In genomic region chr16:28741295-28741694, GRCh38 we compare ENCODE assay signal across 1 cellular context. TPM values are rescaled to one million over a fixed set of nuclear protein-coding genes. Genes with fewer than 3 reads are reported as not detected.
"Had no signal": no experiment of that assay in that cellular context is flagged by ENCODE, and none has a peak within 500 bp of the region (broad histone marks: within the 10 kb centered on the region; RNA-seq: fewer than 3 reads in every experiment).

No MANE protein-coding gene starts in this region.

RNA-seq across cellular contexts. Expression of gene NPIPB9, which starts 10.3 kb away (rescaled TPM):
- total RNA-seq: Right ventricle myocardium inferior had no signal
